1 cellular context compared by ENCODE assay signal in genomic region chr2:190443778-190444481, GRCh38.
TF ChIP-seq lines count a peak whose summit lies in the region.

No MANE protein-coding gene starts in this region.

TF ChIP-seq in SK-N-SH, 30 proteins besides CTCF, POLR2A, EP300 and RAD21 (continued from another document):
- TF ChIP-seq ZBTB33 (IDR thresholded peaks at IDR 0.05; ENCODE audit: borderline replicate concordance, low read depth) (no peak), TCF12 (IDR thresholded peaks at IDR 0.05) (peak; percentile 69; the same call in 1 of the 2 replicates), ELF1 (IDR thresholded peaks at IDR 0.05) (no peak), USF1 (IDR thresholded peaks at IDR 0.05; ENCODE audit: borderline replicate concordance, low read depth) (no peak), USF2 (IDR thresholded peaks at IDR 0.05; ENCODE audit: borderline replicate concordance, low read depth, low read length) (no peak), GATA2 (CRISPR knock-in tag; IDR thresholded peaks at IDR 0.05) (no peak), FOXM1 (IDR thresholded peaks at IDR 0.05; ENCODE audit: low read depth) (no peak), PBX3 (IDR thresholded peaks at IDR 0.05) (peak; percentile 53), NRF1 (IDR thresholded peaks at IDR 0.05; ENCODE audit: low read depth, low read length) (no peak), SIN3A (IDR thresholded peaks at IDR 0.05; ENCODE audit: borderline replicate concordance, low read depth, low read length) (no peak), FOXJ3 (CRISPR knock-in tag; IDR thresholded peaks at IDR 0.05) (no peak), RCOR1 (IDR thresholded peaks at IDR 0.05; ENCODE audit: low read length) (peak; percentile 56; the same call in 1 of the 2 replicates), RFX5 (IDR thresholded peaks at IDR 0.05; ENCODE audit: low read length) (no peak), MAX (IDR thresholded peaks at IDR 0.05; ENCODE audit: low read depth) (0 out of 2 replicates have a peak, but pooled peaks have one; percentile 11), MXI1 (IDR thresholded peaks at IDR 0.05; ENCODE audit: low read depth, low read length) (no peak), RXRA (IDR thresholded peaks at IDR 0.05; ENCODE audit: borderline replicate concordance, low read depth) (no peak), NFIC (IDR thresholded peaks at IDR 0.05; ENCODE audit: borderline replicate concordance) (peak; percentile 84)
